In the genomic region with DNA sequence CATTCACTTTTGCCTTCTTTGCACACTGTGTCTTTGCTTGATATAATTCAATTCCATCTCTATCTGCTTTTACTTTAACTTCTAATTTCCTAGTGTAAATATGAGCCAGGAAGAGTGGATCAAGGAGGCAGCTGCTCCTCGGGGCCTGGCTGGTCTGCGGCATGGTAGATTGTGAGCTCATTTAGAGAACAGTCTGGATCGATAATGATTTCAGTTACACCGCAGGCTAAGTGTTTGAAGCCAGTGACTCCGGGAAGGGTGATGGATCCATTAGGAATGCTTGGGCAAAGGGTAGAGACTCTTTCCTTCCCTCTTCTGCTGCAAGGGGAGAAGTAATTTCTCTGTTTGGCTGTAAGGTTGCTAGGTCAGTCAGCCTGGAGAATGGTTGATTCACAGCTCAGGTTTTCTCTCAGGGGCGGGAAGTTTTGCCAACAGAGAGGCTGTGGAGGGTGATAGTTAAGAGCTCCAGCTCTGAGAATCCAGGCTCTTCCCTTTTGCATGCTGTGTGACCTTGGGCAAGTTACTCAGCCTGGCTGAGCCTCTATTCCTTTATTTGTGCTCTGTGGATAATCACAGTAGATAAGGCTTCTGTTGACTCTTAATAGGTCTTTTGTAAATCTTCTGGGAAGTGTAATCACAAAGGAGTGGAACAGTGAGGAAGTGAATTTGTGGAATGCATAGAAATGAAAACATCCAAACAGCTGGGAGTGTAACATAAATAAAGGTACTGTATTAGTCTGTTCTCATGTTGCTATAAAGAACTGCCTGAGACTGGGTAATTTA, we compare ENCODE assay signal across 16 cellular contexts.
"Had no signal": no experiment of that assay in that cellular context is flagged by ENCODE, and none has a peak within 500 bp of the region (broad histone marks: within the 10 kb centered on the region; RNA-seq: fewer than 3 reads in every experiment).

No MANE protein-coding gene starts in this region.

- H3K4me1 ChIP-seq: neural progenitor cell, tibial artery, vagina had no signal

- H3K4me2 ChIP-seq: neural progenitor cell had no signal

- ATAC-seq: left lobe of liver; stimulated activated naive B cell treated with anti-CD40 and anti-IgM and Interleukin-4, amounts not matched to agents 10 μg/mL and 1 μg/mL and 100 μg/mL, for 72 hours; T-helper 17 cell had no signal

- H3K27me3 ChIP-seq: neural progenitor cell, tibial artery, vagina had no signal

- H3K27ac ChIP-seq: neural progenitor cell, tibial artery, vagina had no signal

- H3K27ac Mint-ChIP-seq: activated CD4-positive, alpha-beta T cell treated with anti-CD3 and anti-CD28 coated beads, Interleukin-2, amount 10 ng/mL, durations not matched to agents 7 days and 5 days; activated naive CD8-positive, alpha-beta T cell treated with anti-CD3 and anti-CD28 coated beads, Interleukin-2, amount 10 ng/mL, durations not matched to agents 7 days and 5 days; neural progenitor cell; stimulated activated naive B cell treated with anti-CD40 and anti-IgM and Interleukin-4, amounts not matched to agents 10 μg/mL and 1 μg/mL and 100 μg/mL, for 72 hours; T-helper 17 cell had no signal

- H3K4me3 ChIP-seq: neural progenitor cell, tibial artery, vagina had no signal

- DNase-seq: activated CD4-positive, alpha-beta T cell treated with anti-CD3 and anti-CD28 coated beads, Interleukin-2, amount 10 ng/mL, durations not matched to agents 7 days and 5 days; activated CD4-positive, CD25-positive, alpha-beta regulatory T cell; activated CD8-positive, alpha-beta memory T cell treated with anti-CD3 and anti-CD28 coated beads for 24 hours; activated gamma-delta T cell treated with Interleukin-2 at 50 U/mL for 16 hours; activated naive CD8-positive, alpha-beta T cell treated with anti-CD3 and anti-CD28 coated beads, Interleukin-2, amount 10 ng/mL, durations not matched to agents 7 days and 5 days; cortex of kidney; effector CD4-positive, alpha-beta T cell; midbrain; stimulated activated CD4-positive, alpha-beta T cell treated with anti-CD3 and anti-CD28 coated beads, Interleukin-15, amount 100 ng/mL, for 24 hours; stimulated activated CD4-positive, alpha-beta T cell treated with anti-CD3 and anti-CD28 coated beads, Interleukin-4, amount 100 ng/mL, for 1 hour; stimulated activated naive B cell treated with anti-CD40 and anti-IgM and Interleukin-4, amounts not matched to agents 10 μg/mL and 1 μg/mL and 100 μg/mL, for 72 hours; T-helper 17 cell; tibial artery had no signal

- H3K36me3 Mint-ChIP-seq: activated naive CD8-positive, alpha-beta T cell treated with anti-CD3 and anti-CD28 coated beads, Interleukin-2, amount 10 ng/mL, durations not matched to agents 7 days and 5 days; neural progenitor cell; stimulated activated naive B cell treated with anti-CD40 and anti-IgM and Interleukin-4, amounts not matched to agents 10 μg/mL and 1 μg/mL and 100 μg/mL, for 72 hours had no signal

- H3K9me3 ChIP-seq: tibial artery, vagina had no signal

- H3K4me1 Mint-ChIP-seq: activated CD4-positive, alpha-beta T cell treated with anti-CD3 and anti-CD28 coated beads, Interleukin-2, amount 10 ng/mL, durations not matched to agents 7 days and 5 days had no signal

- H3K4me3 Mint-ChIP-seq: activated CD4-positive, alpha-beta T cell treated with anti-CD3 and anti-CD28 coated beads, Interleukin-2, amount 10 ng/mL, durations not matched to agents 7 days and 5 days; activated naive CD8-positive, alpha-beta T cell treated with anti-CD3 and anti-CD28 coated beads, Interleukin-2, amount 10 ng/mL, durations not matched to agents 7 days and 5 days; neural progenitor cell; stimulated activated naive B cell treated with anti-CD40 and anti-IgM and Interleukin-4, amounts not matched to agents 10 μg/mL and 1 μg/mL and 100 μg/mL, for 72 hours; T-helper 17 cell had no signal

- H3K36me3 ChIP-seq: neural progenitor cell, tibial artery, vagina had no signal

- H3K27me3 Mint-ChIP-seq: activated CD4-positive, alpha-beta T cell treated with anti-CD3 and anti-CD28 coated beads, Interleukin-2, amount 10 ng/mL, durations not matched to agents 7 days and 5 days; stimulated activated naive B cell treated with anti-CD40 and anti-IgM and Interleukin-4, amounts not matched to agents 10 μg/mL and 1 μg/mL and 100 μg/mL, for 72 hours had no signal

- H2AFZ ChIP-seq: neural progenitor cell had no signal

- H3K9me3 Mint-ChIP-seq: activated CD4-positive, alpha-beta T cell treated with anti-CD3 and anti-CD28 coated beads, Interleukin-2, amount 10 ng/mL, durations not matched to agents 7 days and 5 days; activated naive CD8-positive, alpha-beta T cell treated with anti-CD3 and anti-CD28 coated beads, Interleukin-2, amount 10 ng/mL, durations not matched to agents 7 days and 5 days; neural progenitor cell; stimulated activated naive B cell treated with anti-CD40 and anti-IgM and Interleukin-4, amounts not matched to agents 10 μg/mL and 1 μg/mL and 100 μg/mL, for 72 hours had no signal

- H3K9ac ChIP-seq: neural progenitor cell had no signal
